In genomic region chr5:13354611-13355010, GRCh38 we compare ENCODE assay signal across 19 cellular contexts.
"Had no signal": no experiment of that assay in that cellular context is flagged by ENCODE, and none has a peak within 500 bp of the region (broad histone marks: within the 10 kb centered on the region; RNA-seq: fewer than 3 reads in every experiment).

No MANE protein-coding gene starts in this region.

- H3K4me1 Mint-ChIP-seq: activated CD8-positive, alpha-beta memory T cell treated with anti-CD3 and anti-CD28 coated beads, Interleukin-2, amount 10 ng/mL, durations not matched to agents 7 days and 5 days; neural crest cell had no signal

- H3K27me3 Mint-ChIP-seq: activated CD8-positive, alpha-beta memory T cell treated with anti-CD3 and anti-CD28 coated beads, Interleukin-2, amount 10 ng/mL, durations not matched to agents 7 days and 5 days; activated naive CD8-positive, alpha-beta T cell had no signal

- H3K9me3 Mint-ChIP-seq: neural crest cell had no signal

- H3K4me3 Mint-ChIP-seq: activated CD8-positive, alpha-beta memory T cell treated with anti-CD3 and anti-CD28 coated beads, Interleukin-2, amount 10 ng/mL, durations not matched to agents 7 days and 5 days; activated naive CD8-positive, alpha-beta T cell; activated T-cell treated with anti-CD3 and anti-CD28 coated beads, Interleukin-2, amount 50 U/mL, for 4 hours; neural crest cell had no signal

- H3K4me1 ChIP-seq: esophagus squamous epithelium, gastrocnemius medialis had no signal

- DNase-seq: activated CD4-positive, alpha-beta T cell treated with anti-CD3 and anti-CD28 coated beads for 1 hour; activated CD4-positive, alpha-beta T cell treated with anti-CD3 and anti-CD28 coated beads, Interleukin-2, amount 50 U/mL, for 48 hours; activated CD8-positive, alpha-beta memory T cell treated with anti-CD3 and anti-CD28 coated beads, Interleukin-2, amount 10 ng/mL, durations not matched to agents 7 days and 5 days; activated effector memory CD4-positive, alpha-beta T cell treated with anti-CD3 and anti-CD28 coated beads, Interleukin-2, amount 50 U/mL, for 16 hours; activated T-cell treated with anti-CD3 and anti-CD28 coated beads, Interleukin-2, amount 50 U/mL, for 4 hours; amygdala; esophagus squamous epithelium; gastrocnemius medialis; islet precursor cell; left ventricle myocardium superior; ovary; stimulated activated CD4-positive, alpha-beta T cell treated with anti-CD3 and anti-CD28 coated beads, Interleukin-2, amount 100 ng/mL, for 48 hours; stimulated activated CD8-positive, alpha-beta memory T cell treated with anti-CD3 and anti-CD28 coated beads, Interleukin-4, amount 100 ng/mL, for 48 hours; stimulated activated naive CD8-positive, alpha-beta T cell treated with anti-CD3 and anti-CD28 coated beads, Interleukin-15, Interleukin-2, amounts not matched to agents 100 U/mL and 50 U/mL, for 24 hours; T-helper 9 cell had no signal

- H3K36me3 ChIP-seq: cardiac muscle cell, esophagus squamous epithelium, gastrocnemius medialis, ovary, thoracic aorta had no signal

- H3K27me3 ChIP-seq: cardiac muscle cell, esophagus squamous epithelium, gastrocnemius medialis, ovary had no signal

- H3K4me3 ChIP-seq: cardiac muscle cell, esophagus squamous epithelium, gastrocnemius medialis, ovary, thoracic aorta had no signal

- H3K27ac Mint-ChIP-seq: activated CD8-positive, alpha-beta memory T cell treated with anti-CD3 and anti-CD28 coated beads, Interleukin-2, amount 10 ng/mL, durations not matched to agents 7 days and 5 days; activated naive CD8-positive, alpha-beta T cell had no signal

- H3K36me3 Mint-ChIP-seq: activated CD8-positive, alpha-beta memory T cell treated with anti-CD3 and anti-CD28 coated beads, Interleukin-2, amount 10 ng/mL, durations not matched to agents 7 days and 5 days; activated naive CD8-positive, alpha-beta T cell had no signal

- H3K27ac ChIP-seq: cardiac muscle cell, esophagus squamous epithelium, gastrocnemius medialis, ovary, thoracic aorta had no signal

- H3K9me3 ChIP-seq: esophagus squamous epithelium, gastrocnemius medialis, ovary, thoracic aorta had no signal
